ENCODE assay signal across 8 cellular contexts in genomic region chr3:40504636-40505430, GRCh38. TPM values are rescaled to one million over a fixed set of nuclear protein-coding genes. Genes with fewer than 3 reads are reported as not detected.
DNase-seq lines count a peak whose midpoint lies in the region; ATAC-seq and TF ChIP-seq lines count a peak whose summit lies in the region.

No MANE protein-coding gene starts in this region.

- peak overlapping the region; percentile 84 to 94 (median 93) for H3K4me3 Mint-ChIP-seq in T-cell

- TF ChIP-seq CTCF in foreskin fibroblast (IDR thresholded peaks at IDR 0.05; ENCODE audit: low read depth, low read length): no peak
- no peak for TF ChIP-seq CTCF in gastrocnemius medialis (IDR thresholded peaks at IDR 0.05 in 4 of 5, conservative IDR thresholded peaks at IDR 0.05 in 1 of 5)

- in situ Hi-C loops in gastrocnemius medialis (cut with MboI; ENCODE audit: low sequenced_read_pairs in 4 of 4): no loop called here

- intact Hi-C loops in gastrocnemius medialis (cut with DNase I; ENCODE audit: low total_unique reads): loop anchor here (1.0 to 2.0 kb wide), 2 partner anchors 28 to 52 kb away; partner anchors contain the start of gene ZNF619

- peaks cover 4% of the 10 kb centered on the region for H3K36me3 Mint-ChIP-seq in T-cell

- no peaks in the 10 kb centered on the region for H3K9me3 Mint-ChIP-seq in T-cell

- POLR2A ChIA-PET in T-cell (lab: Charles Lee): interaction anchor here in 1 of 2 donors (0.6 kb wide), 1 partner anchor 29 kb away, joined by 5 read pairs; no protein-coding TSS in a partner anchor

- no peaks in the 10 kb centered on the region for H3K27me3 ChIP-seq in gastrocnemius medialis

- H3K4me1 Mint-ChIP-seq in T-cell: peaks cover 17 to 19% (median 17%) of the 10 kb centered on the region in 3 donors

- peaks cover 10 to 13% of the 10 kb centered on the region in 2 donors for H3K4me1 ChIP-seq in gastrocnemius medialis

- ATAC-seq in T-cell (replicated peaks in 1 of 4) (no peak), gastrocnemius medialis (peak; percentile 63), HG03378 (IDR thresholded peaks at IDR 0.05; ENCODE audit: unreplicated experiment) (no peak), GM19328 (IDR thresholded peaks at IDR 0.05; ENCODE audit: unreplicated experiment) (no peak), HG03432 (IDR thresholded peaks at IDR 0.05; ENCODE audit: unreplicated experiment) (no peak), GM21576 (IDR thresholded peaks at IDR 0.05; ENCODE audit: unreplicated experiment) (no peak)

- DNase-seq in H4 (ENCODE audit: low spot score) (peak; percentile 78), T-cell (no peak), foreskin fibroblast (peak; percentile 95), gastrocnemius medialis (peak; percentile 4 to 52)

- H3K27ac ChIP-seq in gastrocnemius medialis: peak overlapping the region; percentile 77 to 86 (median 82)

- H3K4me3 ChIP-seq in foreskin fibroblast (ENCODE audit: low read depth in 1 of 2, low read length in 2 of 2) (no peak overlapping the region), gastrocnemius medialis (peak overlapping the region in 3 of 4 donors; percentile 64 to 76 (median 73))

- CTCF ChIA-PET in T-cell (lab: Charles Lee): interaction anchor here in 1 of 2 donors (1.1 kb wide), 1 partner anchor 25 kb away, joined by 3 read pairs; no protein-coding TSS in a partner anchor

- H3K27ac Mint-ChIP-seq in T-cell: peak overlapping the region in 1 of 2 donors; percentile 92

- H3K9me3 ChIP-seq in gastrocnemius medialis: no peaks in the 10 kb centered on the region

- TF ChIP-seq POLR2A in gastrocnemius medialis (IDR thresholded peaks at IDR 0.05): no peak

- no peaks in the 10 kb centered on the region for H3K27me3 Mint-ChIP-seq in T-cell

- H3K36me3 ChIP-seq in gastrocnemius medialis: no peaks in the 10 kb centered on the region

RNA-seq across cellular contexts. Expression of gene ZNF620, which starts 1.0 kb away (rescaled TPM):
- total RNA-seq in H4 (2014; rRNA removed; shearing (Covaris generic)): 0.66 TPM in 1 of 2 replicates, not detected in the other
- total RNA-seq in T-cell (1 to 10 TPM; 2.0 to 3.1 (median 3.1) TPM), gastrocnemius medialis (1 to 10 TPM in 2 of 4 donors, under 1 TPM in 2; 0.33 to 4.2 (median 1.9) TPM)

RNA-seq across cellular contexts. Expression of gene ZNF621, which starts 19.9 kb away (rescaled TPM):
- 3.5 and 10.0 TPM in 2 replicates for total RNA-seq in H4 (2014; rRNA removed; shearing (Covaris generic))
- total RNA-seq in T-cell: 10 to 100 TPM; 16.6 to 25.2 (median 22.2) TPM
- 1 to 10 TPM; 5.7 to 8.4 (median 7.4) TPM for total RNA-seq in gastrocnemius medialis

RNA-seq across cellular contexts. Expression of gene ZNF619, which starts 27.9 kb away (rescaled TPM):
- total RNA-seq in H4 (2014; rRNA removed; shearing (Covaris generic)): 3.1 and 3.9 TPM in 2 replicates
- total RNA-seq in T-cell: 10 to 100 TPM in 3 of 5 donors, 1 to 10 TPM in 2; 7.3 to 12.2 (median 11.2) TPM
- total RNA-seq in gastrocnemius medialis: 1 to 10 TPM; 1.9 to 7.2 (median 2.7) TPM

RNA-seq across cellular contexts. Expression of gene RPL14, which starts 47.7 kb away (rescaled TPM):
- total RNA-seq in H4 (2014; rRNA removed; shearing (Covaris generic)): 334 TPM in 2 replicates
- total RNA-seq in T-cell (1,000 to 10,000 TPM; 2,898 to 3,980 (median 3,701) TPM), gastrocnemius medialis (100 to 1,000 TPM; 170 to 330 (median 296) TPM)

Comparison
In these comparisons a context has a peak if more than half of its experiments do, and no peak if none do; other contexts are left out.
1. DNase-seq: peak in H4 (single experiment), foreskin fibroblast (2 of 2) and gastrocnemius medialis (2 of 2); none in T-cell (0 of 34).
2. ATAC-seq: peak in gastrocnemius medialis (2 of 2); none in T-cell (0 of 4), HG03378 (single experiment), GM19328 (single experiment), HG03432 (single experiment) and GM21576 (single experiment).
3. H3K4me3 ChIP-seq: peak in gastrocnemius medialis (3 of 4); none in foreskin fibroblast (0 of 2).